Comparison of ENCODE assay signal across 16 cellular contexts in the genomic region with DNA sequence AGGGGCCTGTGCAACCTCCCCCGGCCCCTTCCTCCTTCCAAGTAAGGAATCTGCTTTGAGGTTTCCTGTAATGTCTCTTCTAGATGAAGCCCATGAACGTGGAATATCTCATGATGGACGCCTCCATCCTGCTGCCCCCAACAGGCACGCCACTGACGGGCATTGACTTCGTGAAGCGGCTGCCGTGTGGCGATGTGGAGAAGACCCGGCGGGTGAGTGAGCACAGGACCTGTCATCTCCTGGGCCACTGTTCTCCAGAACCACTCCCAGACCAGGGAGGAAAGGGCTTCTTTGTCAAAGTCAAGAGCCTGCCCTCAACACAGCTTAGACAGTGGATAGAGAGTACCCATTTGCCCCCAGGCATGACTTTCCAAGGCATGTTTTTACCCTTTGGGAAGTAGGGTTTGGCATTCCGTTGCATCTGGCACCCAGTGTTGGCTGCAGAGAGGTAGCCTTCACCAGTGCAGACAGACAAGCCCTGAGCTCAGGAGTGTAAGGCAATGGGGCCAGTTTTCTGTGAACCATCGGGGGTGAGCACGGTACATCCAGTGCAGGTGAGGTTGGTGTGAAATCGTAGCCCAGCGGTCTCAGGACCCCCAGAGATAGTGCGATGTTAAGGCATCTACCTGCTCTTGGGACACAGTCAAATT.
DNase-seq lines count a peak whose midpoint lies in the region; ATAC-seq and TF ChIP-seq lines count a peak whose summit lies in the region.
"Had no signal": no experiment of that assay in that cellular context is flagged by ENCODE, and none has a peak within 500 bp of the region (broad histone marks: within the 10 kb centered on the region; RNA-seq: fewer than 3 reads in every experiment).

No MANE protein-coding gene starts in this region.

- peak overlapping the region; percentile 45 for H3K4me2 ChIP-seq in OCI-LY3 (ENCODE audit: low read length)
- H3K4me2 ChIP-seq: hepatocyte had no signal

- H3K36me3 Mint-ChIP-seq in activated naive CD4-positive, alpha-beta T cell treated with anti-CD3 and anti-CD28 coated beads, Interleukin-2, amount 10 ng/mL, durations not matched to agents 7 days and 5 days = peaks cover 72% of the 10 kb centered on the region
- peaks cover 55% of the 10 kb centered on the region for H3K36me3 Mint-ChIP-seq in brain
- peaks cover 61 to 83% of the 10 kb centered on the region in 2 donors for H3K36me3 Mint-ChIP-seq in stimulated activated naive B cell treated with anti-CD40 and anti-IgM and Interleukin-4, amounts not matched to agents 10 μg/mL and 1 μg/mL and 100 μg/mL, for 72 hours

- H3K9me3 ChIP-seq in OCI-LY3 (ENCODE audit: insufficient read depth, low read length) = no peaks in the 10 kb centered on the region
- H3K9me3 ChIP-seq: suprapubic skin had no signal

- peak overlapping the region; percentile 90 for H3K27ac Mint-ChIP-seq in activated naive CD4-positive, alpha-beta T cell treated with anti-CD3 and anti-CD28 coated beads, Interleukin-2, amount 10 ng/mL, durations not matched to agents 7 days and 5 days
- peak overlapping the region in 3 of 5 experiments; percentile 42 to 70 (median 55) for H3K27ac Mint-ChIP-seq in brain
- peak overlapping the region; percentile 97 for H3K27ac Mint-ChIP-seq in stimulated activated naive B cell treated with anti-CD40 and anti-IgM and Interleukin-4, amounts not matched to agents 10 μg/mL and 1 μg/mL and 100 μg/mL, for 72 hours

- no peaks in the 10 kb centered on the region for H4K20me1 ChIP-seq in OCI-LY3 (ENCODE audit: insufficient read depth, low read length)

- no peak overlapping the region for H3K27ac ChIP-seq in OCI-LY3 (ENCODE audit: low read length)
- H3K27ac ChIP-seq: hepatocyte, suprapubic skin had no signal

- no peak overlapping the region for H3K4me3 ChIP-seq in OCI-LY3 (ENCODE audit: low read length)
- H3K4me3 ChIP-seq: hepatocyte, suprapubic skin had no signal

- CTCF ChIA-PET in activated naive CD4-positive, alpha-beta T cell treated with anti-CD3 and anti-CD28 coated beads, Interleukin-2, amount 10 ng/mL, durations not matched to agents 7 days and 5 days (lab: Charles Lee) = interaction anchor here (0.9 to 2.8 kb wide), 9 partner anchors 11 to 87 kb away, joined by 3 to 11 read pairs (median 4); no protein-coding TSS in a partner anchor

- H3K4me3 Mint-ChIP-seq in activated naive CD4-positive, alpha-beta T cell treated with anti-CD3 and anti-CD28 coated beads, Interleukin-2, amount 10 ng/mL, durations not matched to agents 7 days and 5 days = peak overlapping the region; percentile 39
- H3K4me3 Mint-ChIP-seq in brain = no peak overlapping the region
- H3K4me3 Mint-ChIP-seq in stimulated activated naive B cell treated with anti-CD40 and anti-IgM and Interleukin-4, amounts not matched to agents 10 μg/mL and 1 μg/mL and 100 μg/mL, for 72 hours = peak overlapping the region; percentile 18 to 22

- H3K4me1 Mint-ChIP-seq in activated naive CD4-positive, alpha-beta T cell treated with anti-CD3 and anti-CD28 coated beads, Interleukin-2, amount 10 ng/mL, durations not matched to agents 7 days and 5 days = peaks cover 90% of the 10 kb centered on the region
- H3K4me1 Mint-ChIP-seq in brain = peaks cover 47% of the 10 kb centered on the region
- peaks cover 53 to 86% of the 10 kb centered on the region in 2 donors for H3K4me1 Mint-ChIP-seq in stimulated activated naive B cell treated with anti-CD40 and anti-IgM and Interleukin-4, amounts not matched to agents 10 μg/mL and 1 μg/mL and 100 μg/mL, for 72 hours

- peak; percentile 48 for DNase-seq in activated naive CD4-positive, alpha-beta T cell treated with anti-CD3 and anti-CD28 coated beads, Interleukin-2, amount 10 ng/mL, durations not matched to agents 7 days and 5 days
- DNase-seq in activated naive CD4-positive, alpha-beta T cell treated with Interleukin-2 at 50 U/mL for 16 hours = no peak
- peak; percentile 17 for DNase-seq in stimulated activated naive B cell treated with anti-CD40 and anti-IgM and Interleukin-4, amounts not matched to agents 10 μg/mL and 1 μg/mL and 100 μg/mL, for 72 hours
- DNase-seq in DMS79 (lab: John Stamatoyannopoulos, UW) = no peak
- DNase-seq in A172 (ENCODE audit: low spot score) = no peak
- DNase-seq: amniotic stem cell, DMS 273 treated with DMSO at 0.1 percent for 48 hours, NCI-H2081 treated with DMSO at 0.1 percent for 48 hours, NCI-H526 had no signal

- H3K79me2 ChIP-seq in OCI-LY3 (ENCODE audit: low read length) = no peaks in the 10 kb centered on the region
- H3K79me2 ChIP-seq: hepatocyte had no signal

- H2AFZ ChIP-seq in OCI-LY3 (ENCODE audit: low read depth, low read length) = no peak overlapping the region
- H2AFZ ChIP-seq: hepatocyte had no signal

- peaks cover 9% of the 10 kb centered on the region for H3K36me3 ChIP-seq in OCI-LY3 (replicated peaks; ENCODE audit: low read depth, low read length)

- H3K27me3 Mint-ChIP-seq in activated naive CD4-positive, alpha-beta T cell treated with anti-CD3 and anti-CD28 coated beads, Interleukin-2, amount 10 ng/mL, durations not matched to agents 7 days and 5 days = no peaks in the 10 kb centered on the region
- peaks cover 2% of the 10 kb centered on the region for H3K27me3 Mint-ChIP-seq in brain
- no peaks in the 10 kb centered on the region for H3K27me3 Mint-ChIP-seq in stimulated activated naive B cell treated with anti-CD40 and anti-IgM and Interleukin-4, amounts not matched to agents 10 μg/mL and 1 μg/mL and 100 μg/mL, for 72 hours

- no peak overlapping the region for H3K9ac ChIP-seq in OCI-LY3 (ENCODE audit: low read length)

- H3K27me3 ChIP-seq in OCI-LY3 (ENCODE audit: low read depth, low read length) = no peaks in the 10 kb centered on the region
- H3K27me3 ChIP-seq: hepatocyte, suprapubic skin had no signal

- peak in 1 of 2 donors; percentile 10 for ATAC-seq in stimulated activated naive B cell treated with anti-CD40 and anti-IgM and Interleukin-4, amounts not matched to agents 10 μg/mL and 1 μg/mL and 100 μg/mL, for 72 hours (replicated peaks)
- ATAC-seq in HG02973 (IDR thresholded peaks at IDR 0.05; ENCODE audit: unreplicated experiment) = no peak
- ATAC-seq: Panc1, SK-N-SH treated with all-trans-retinoic acid at 6 μM for 48 hours had no signal

- no peak for TF ChIP-seq CTCF in OCI-LY3 (IDR thresholded peaks at IDR 0.05; ENCODE audit: low read depth, low read length)
- TF ChIP-seq CTCF in brain (conservative IDR thresholded peaks at IDR 0.05) = no peak

- peaks cover 19% of the 10 kb centered on the region for H3K4me1 ChIP-seq in OCI-LY3 (ENCODE audit: low read length)

- H3K9me3 Mint-ChIP-seq in activated naive CD4-positive, alpha-beta T cell treated with anti-CD3 and anti-CD28 coated beads, Interleukin-2, amount 10 ng/mL, durations not matched to agents 7 days and 5 days = no peaks in the 10 kb centered on the region
- H3K9me3 Mint-ChIP-seq in brain = no peaks in the 10 kb centered on the region
- H3K9me3 Mint-ChIP-seq in stimulated activated naive B cell treated with anti-CD40 and anti-IgM and Interleukin-4, amounts not matched to agents 10 μg/mL and 1 μg/mL and 100 μg/mL, for 72 hours = no peaks in the 10 kb centered on the region

Comparison
In these comparisons a context has a peak if more than half of its experiments do, and no peak if none do; other contexts are left out.
1. DNase-seq: peak in activated naive CD4-positive, alpha-beta T cell treated with anti-CD3 and anti-CD28 coated beads, Interleukin-2, amount 10 ng/mL, durations not matched to agents 7 days and 5 days (single experiment) and stimulated activated naive B cell treated with anti-CD40 and anti-IgM and Interleukin-4, amounts not matched to agents 10 μg/mL and 1 μg/mL and 100 μg/mL, for 72 hours (single experiment); none in activated naive CD4-positive, alpha-beta T cell treated with Interleukin-2 at 50 U/mL for 16 hours (single experiment), DMS79 (single experiment) and A172 (single experiment).
2. H3K4me3 Mint-ChIP-seq: peak in activated naive CD4-positive, alpha-beta T cell treated with anti-CD3 and anti-CD28 coated beads, Interleukin-2, amount 10 ng/mL, durations not matched to agents 7 days and 5 days (single experiment) and stimulated activated naive B cell treated with anti-CD40 and anti-IgM and Interleukin-4, amounts not matched to agents 10 μg/mL and 1 μg/mL and 100 μg/mL, for 72 hours (2 of 2); none in brain (0 of 5).
3. Peak in every context shown above with its lines, with median percentiles within 50 percentile points of each other: H3K27ac Mint-ChIP-seq.